14 cellular contexts compared by ENCODE assay signal in genomic region chr5:44842491-44843282, GRCh38.
"Had no signal": no experiment of that assay in that cellular context is flagged by ENCODE, and none has a peak within 500 bp of the region (broad histone marks: within the 10 kb centered on the region; RNA-seq: fewer than 3 reads in every experiment).

No MANE protein-coding gene starts in this region.

- H3K27ac ChIP-seq: body of pancreas, ovary, stomach had no signal

- H3K9me3 ChIP-seq: ovary had no signal

- H3K27me3 ChIP-seq: body of pancreas, ovary, stomach had no signal

- DNase-seq: activated CD4-positive, alpha-beta T cell treated with anti-CD3 and anti-CD28 coated beads, Interleukin-2, amount 10 ng/mL, durations not matched to agents 7 days and 5 days; activated CD8-positive, alpha-beta T cell treated with anti-CD3 and anti-CD28 coated beads, Interleukin-2, amount 10 ng/mL, durations not matched to agents 7 days and 5 days; activated naive CD4-positive, alpha-beta T cell treated with anti-CD3 and anti-CD28 coated beads for 36 hours; activated T-cell treated with anti-CD3 and anti-CD28 coated beads, Interleukin-2, amount 50 U/mL, for 4 hours; body of pancreas; foreskin fibroblast; kidney; mesendoderm; naive thymus-derived CD8-positive, alpha-beta T cell; ovary; stimulated activated CD4-positive, alpha-beta T cell treated with anti-CD3 and anti-CD28 coated beads, Interleukin-4, amount 100 ng/mL, for 24 hours; stomach; trophoblast cell had no signal

- FAIRE-seq: kidney had no signal

- H3K36me3 ChIP-seq: ovary, stomach had no signal

- H3K4me1 ChIP-seq: body of pancreas, stomach had no signal

- H3K4me3 ChIP-seq: body of pancreas, ovary, smooth muscle cell, stomach had no signal
